In the genomic region with DNA sequence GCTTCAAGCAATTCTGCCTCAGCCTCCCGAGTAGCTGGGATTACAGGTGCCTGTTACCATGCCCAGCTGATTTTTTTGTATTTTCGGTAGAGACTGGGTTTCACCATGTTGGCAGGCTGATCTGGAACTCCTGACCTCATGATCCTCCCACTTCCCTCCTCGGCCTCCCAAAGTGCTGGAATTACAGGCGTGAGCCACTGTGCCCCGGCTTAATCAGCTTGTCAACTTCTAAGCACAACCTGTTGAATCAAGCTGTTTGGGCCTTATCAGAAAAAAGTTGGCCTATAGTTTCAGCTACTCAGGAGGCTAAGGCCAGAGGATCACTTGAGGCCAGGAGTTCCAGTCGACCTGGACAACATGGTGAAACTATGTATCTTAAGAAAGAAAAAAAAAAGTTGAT, we compare ENCODE assay signal across 19 cellular contexts. TPM values are rescaled to one million over a fixed set of nuclear protein-coding genes. Genes with fewer than 3 reads are reported as not detected.
DNase-seq lines count a peak whose midpoint lies in the region; TF ChIP-seq lines count a peak whose summit lies in the region.
"Had no signal": no experiment of that assay in that cellular context is flagged by ENCODE, and none has a peak within 500 bp of the region (broad histone marks: within the 10 kb centered on the region; RNA-seq: fewer than 3 reads in every experiment).

No MANE protein-coding gene starts in this region.

- H3K14ac ChIP-seq in neuronal stem cell (ENCODE audit: low read length) = no peak overlapping the region

- no peak overlapping the region for H3K9ac ChIP-seq in SK-N-MC (ENCODE audit: insufficient read length)
- no peak overlapping the region for H3K9ac ChIP-seq in mesendoderm (ENCODE audit: low read length)
- H3K9ac ChIP-seq in neuronal stem cell (ENCODE audit: low read depth, low read length, poor library complexity) = no peak overlapping the region

- intact Hi-C loops in thyroid gland (cut with DNase I) = no loop called here

- H3K36me3 ChIP-seq in SK-N-MC (ENCODE audit: insufficient read depth, low read length) (peaks cover 8% of the 10 kb centered on the region; the same call in 1 of the 2 replicates), mesendoderm (ENCODE audit: control insufficient read depth, insufficient read depth, low read length) (no peaks in the 10 kb centered on the region), thyroid gland (no peaks in the 10 kb centered on the region), neuronal stem cell (replicated peaks in 1 of 2; ENCODE audit: control insufficient read depth in 2 of 2, insufficient read depth in 2 of 2, low read length in 2 of 2) (peaks cover 0 to 7% of the 10 kb centered on the region in 2 donors)
- H3K36me3 ChIP-seq: thoracic aorta had no signal

- H3K4me1 ChIP-seq in mesendoderm (ENCODE audit: control insufficient read depth, low read depth, low read length) (no peaks in the 10 kb centered on the region), thyroid gland (peaks cover 64 to 69% of the 10 kb centered on the region in 2 donors), neuronal stem cell (ENCODE audit: control insufficient read depth in 2 of 2, insufficient read depth in 1 of 2, low read depth in 1 of 2, low read length in 2 of 2) (peaks cover 3 to 6% of the 10 kb centered on the region in 2 donors)

- H4K8ac ChIP-seq in mesendoderm (ENCODE audit: low read depth, low read length) = no peak overlapping the region
- no peak overlapping the region for H4K8ac ChIP-seq in neuronal stem cell (ENCODE audit: low read depth, low read length)

- TF ChIP-seq POLR2A in erythroblast (IDR thresholded peaks at IDR 0.05; ENCODE audit: low read length) (no peak), thyroid gland (IDR thresholded peaks at IDR 0.05) (no peak)

- H3K27me3 ChIP-seq in mesendoderm (ENCODE audit: insufficient read depth, low read length, poor library complexity) = no peaks in the 10 kb centered on the region
- no peaks in the 10 kb centered on the region for H3K27me3 ChIP-seq in thyroid gland
- no peaks in the 10 kb centered on the region for H3K27me3 ChIP-seq in neuronal stem cell (ENCODE audit: control insufficient read depth in 3 of 3, insufficient read depth in 3 of 3, low read depth in 1 of 3, low read length in 3 of 3)

- H3K4me3 ChIP-seq in SK-N-MC = no peak overlapping the region
- H3K4me3 ChIP-seq in mesendoderm (ENCODE audit: low read length) = no peak overlapping the region
- no peak overlapping the region for H3K4me3 ChIP-seq in thyroid gland (replicated peaks in 1 of 3)
- H3K4me3 ChIP-seq in neuronal stem cell (ENCODE audit: low read length in 2 of 2) = no peak overlapping the region
- H3K4me3 ChIP-seq: smooth muscle cell, thoracic aorta had no signal

- H2BK12ac ChIP-seq in neuronal stem cell (ENCODE audit: low read length) = no peak overlapping the region

- H3K79me1 ChIP-seq in mesendoderm (ENCODE audit: low read length) (peaks cover 11% of the 10 kb centered on the region), neuronal stem cell (ENCODE audit: low read depth, low read length) (peaks cover 4% of the 10 kb centered on the region)

- H3K4ac ChIP-seq in mesendoderm (ENCODE audit: low read depth, low read length) (no peak overlapping the region), neuronal stem cell (ENCODE audit: low read length) (no peak overlapping the region)

- no peak overlapping the region for H3K56ac ChIP-seq in mesendoderm (ENCODE audit: low read length)

- H4K5ac ChIP-seq in mesendoderm (ENCODE audit: low read length) = no peak overlapping the region

- H3K79me2 ChIP-seq in mesendoderm (ENCODE audit: control insufficient read depth, insufficient read depth, low read length) = peaks cover 55% of the 10 kb centered on the region

- H3K27ac ChIP-seq in SK-N-MC (peak overlapping the region; percentile 16; the same call in 1 of the 2 replicates), mesendoderm (ENCODE audit: low read depth, low read length) (peak overlapping the region; percentile 22), thyroid gland (peak overlapping the region in 2 of 3 donors; percentile 49 to 63), neuronal stem cell (replicated peaks; ENCODE audit: low read length) (no peak overlapping the region)

- H2BK5ac ChIP-seq in mesendoderm (ENCODE audit: low read length) (no peak overlapping the region), neuronal stem cell (ENCODE audit: low read length) (no peak overlapping the region)

- H2BK15ac ChIP-seq in mesendoderm (replicated peaks; ENCODE audit: low read depth) = no peak overlapping the region
- no peak overlapping the region for H2BK15ac ChIP-seq in neuronal stem cell (ENCODE audit: low read length)

- WGBS in mesendoderm (ENCODE audit: extremely low coverage, insufficient coverage, low lambda C conversion rate) = no CpG with 5 or more reads among the region's 6 CpGs
- 77 to 81% methylated on average over 6 of the region's 6 CpGs for WGBS in thyroid gland, 2 donors
- WGBS in neuronal stem cell (ENCODE audit: extremely low coverage in 2 of 2, insufficient read length in 2 of 2, insufficient replicate concordance in 1 of 2), 2 donors = no CpG with 5 or more reads among the region's 6 CpGs

- H2BK120ac ChIP-seq in mesendoderm (ENCODE audit: low read depth, low read length) = no peak overlapping the region
- no peak overlapping the region for H2BK120ac ChIP-seq in neuronal stem cell (ENCODE audit: low read depth, low read length)

- no peak overlapping the region for H4K91ac ChIP-seq in neuronal stem cell (ENCODE audit: low read depth, low read length, poor library complexity)

- no peak overlapping the region for H3K4me2 ChIP-seq in mesendoderm (ENCODE audit: low read length)
- H3K4me2 ChIP-seq in neuronal stem cell (ENCODE audit: insufficient read depth, low read length, poor library complexity, severe bottlenecking) = no peak overlapping the region

- H3K23ac ChIP-seq in mesendoderm (ENCODE audit: low read length) = no peak overlapping the region
- no peak overlapping the region for H3K23ac ChIP-seq in neuronal stem cell (ENCODE audit: low read depth, low read length, poor library complexity)

- H3K9me3 ChIP-seq in SK-N-MC (ENCODE audit: low read depth, low read length) = no peaks in the 10 kb centered on the region
- no peaks in the 10 kb centered on the region for H3K9me3 ChIP-seq in thyroid gland
- H3K9me3 ChIP-seq in neuronal stem cell (replicated peaks in 1 of 2; ENCODE audit: control insufficient read depth in 2 of 2, insufficient read depth in 1 of 2, low read depth in 1 of 2, low read length in 2 of 2) = peaks cover 0 to 5% of the 10 kb centered on the region in 2 donors
- H3K9me3 ChIP-seq: thoracic aorta had no signal

- DNase-seq in SK-N-MC (ENCODE audit: low read depth, low spot score) = no peak
- DNase-seq in erythroblast (lab: John Stamatoyannopoulos, UW) = peak; percentile 35 to 60
- peak; percentile 71 for DNase-seq in mesendoderm
- no peak for DNase-seq in thyroid gland
- no peak for DNase-seq in NCI-H2196 (lab: John Stamatoyannopoulos, UW; ENCODE audit: unreplicated experiment)
- no peak for DNase-seq in neuronal stem cell (ENCODE audit: low spot score)
- no peak for DNase-seq in ecto neural progenitor cell (ENCODE audit: low spot score)
- DNase-seq: activated CD4-positive, alpha-beta T cell treated with anti-CD3 and anti-CD28 coated beads for 1 hour; activated naive CD4-positive, alpha-beta T cell treated with anti-CD3 and anti-CD28 coated beads, Interleukin-2, amount 50 U/mL, for 16 hours; activated T-cell treated with anti-CD3 and anti-CD28 coated beads, Interleukin-2, amount 50 U/mL, for 48 hours; aorta; effector memory CD8-positive, alpha-beta T cell; KBM-7; NCI-H146; NCI-H524 treated with DMSO at 0.1 percent for 48 hours; posterior cingulate gyrus; T1000 had no signal

- no peak for TF ChIP-seq CTCF in thyroid gland (IDR thresholded peaks at IDR 0.05)

- no peak overlapping the region for H2AFZ ChIP-seq in neuronal stem cell (ENCODE audit: low read length)

- no peak overlapping the region for H3K18ac ChIP-seq in mesendoderm (ENCODE audit: low read length)
- no peak overlapping the region for H3K18ac ChIP-seq in neuronal stem cell (ENCODE audit: low read length)

- H2AK5ac ChIP-seq in mesendoderm (ENCODE audit: low read length) (no peak overlapping the region), neuronal stem cell (ENCODE audit: low read depth, low read length) (no peak overlapping the region)

RNA-seq across cellular contexts. Expression of gene MARK3, which starts 7.9 kb away (rescaled TPM):
- polyA plus RNA-seq in mesendoderm (2013, experiment 1 of 2) = 53.0 TPM
- polyA plus RNA-seq in mesendoderm (2013, experiment 2 of 2) = 51.9 TPM
- 100 to 1,000 TPM; 105 to 164 (median 114) TPM for total RNA-seq in thyroid gland
- 55.4 TPM for polyA plus RNA-seq in neuronal stem cell (2013, experiment 1 of 2)
- 55.0 TPM for polyA plus RNA-seq in neuronal stem cell (2013, experiment 2 of 2)

RNA-seq across cellular contexts. Expression of gene EIF5, which starts 59.0 kb away (rescaled TPM):
- 542 TPM for polyA plus RNA-seq in mesendoderm (2013, experiment 1 of 2)
- polyA plus RNA-seq in mesendoderm (2013, experiment 2 of 2) = 540 TPM
- total RNA-seq in thyroid gland = 100 to 1,000 TPM; 257 to 428 (median 329) TPM
- polyA plus RNA-seq in neuronal stem cell (2013, experiment 1 of 2) = 304 TPM
- polyA plus RNA-seq in neuronal stem cell (2013, experiment 2 of 2) = 312 TPM

Comparison
In these comparisons a context has a peak if more than half of its experiments do, and no peak if none do; other contexts are left out.
1. DNase-seq: peak in erythroblast (2 of 2) and mesendoderm (single experiment); none in SK-N-MC (single experiment), thyroid gland (0 of 2), NCI-H2196 (single experiment), neuronal stem cell (single experiment) and ecto neural progenitor cell (single experiment).